31 cellular contexts compared by ENCODE assay signal in genomic region chr6:44306710-44307109, GRCh38. TPM values are rescaled to one million over a fixed set of nuclear protein-coding genes. Genes with fewer than 3 reads are reported as not detected.
DNase-seq lines count a peak whose midpoint lies in the region; ATAC-seq, FAIRE-seq and TF ChIP-seq lines count a peak whose summit lies in the region.
"Had no signal": no experiment of that assay in that cellular context is flagged by ENCODE, and none has a peak within 500 bp of the region (broad histone marks: within the 10 kb centered on the region; RNA-seq: fewer than 3 reads in every experiment).

No MANE protein-coding gene starts in this region.

- H3K36me3 ChIP-seq in pancreas (peaks cover 0 to 24% (median 16%) of the 10 kb centered on the region in 3 donors), stomach (peaks cover 79 to 100% (median 98%) of the 10 kb centered on the region in 4 donors)

- H3K27ac ChIP-seq in RWPE1: 0 out of 2 replicates have a peak overlapping the region, but pooled peaks have one; percentile 2
- H3K27ac ChIP-seq in pancreas: no peak overlapping the region
- H3K27ac ChIP-seq in stomach: no peak overlapping the region
- H3K27ac ChIP-seq: BLaER1 had no signal

- H3K4me1 Mint-ChIP-seq in endothelial cell (ENCODE audit: unreplicated experiment): peaks cover 4% of the 10 kb centered on the region

- H3K27me3 ChIP-seq in pancreas: no peaks in the 10 kb centered on the region
- no peaks in the 10 kb centered on the region for H3K27me3 ChIP-seq in stomach
- H3K27me3 ChIP-seq: BE2C, BLaER1 had no signal

- whole genome bisulfite sequencing in pancreas, 2 donors: 85 to 95% methylated on average over 8 of the region's 8 CpGs
- 92 to 95% (median 93%) methylated on average over 7 to 8 of the region's 8 CpGs for WGBS in stomach, 5 donors

- H3K4me3 ChIP-seq in pancreas (no peak overlapping the region), stomach (no peak overlapping the region)
- H3K4me3 ChIP-seq: BLaER1, GM12878 had no signal

- intact Hi-C loops in posterior vena cava (cut with DNase I) (no loop called here), pancreas (cut with DNase I) (no loop called here), stomach (cut with DNase I; ENCODE audit: low total_unique reads) (no loop called here)

- no peaks in the 10 kb centered on the region for H3K9me3 Mint-ChIP-seq in endothelial cell (ENCODE audit: unreplicated experiment)
- H3K9me3 Mint-ChIP-seq: CD14-positive monocyte; CD4-positive, alpha-beta memory T cell; CD4-positive, CD25-positive, alpha-beta regulatory T cell; CD8-positive, alpha-beta memory T cell had no signal

- H3K27ac Mint-ChIP-seq in endothelial cell (ENCODE audit: unreplicated experiment): no peak overlapping the region
- H3K27ac Mint-ChIP-seq: CD4-positive, CD25-positive, alpha-beta regulatory T cell; CD8-positive, alpha-beta memory T cell had no signal

- TF ChIP-seq CTCF in GM13976 (IDR thresholded peaks at IDR 0.05; ENCODE audit: borderline replicate concordance, control extremely low read depth, extremely low read depth, insufficient read depth, missing control alignments) (no peak), RWPE1 (conservative IDR thresholded peaks at IDR 0.05; ENCODE audit: low read depth) (no peak), pancreas (IDR thresholded peaks at IDR 0.05) (no peak), stomach (IDR thresholded peaks at IDR 0.05) (no peak), endothelial cell (IDR thresholded peaks at IDR 0.05; ENCODE audit: unreplicated experiment) (no peak)

- H3K36me3 Mint-ChIP-seq in endothelial cell (ENCODE audit: low read depth, unreplicated experiment): peaks cover 39% of the 10 kb centered on the region

- no peaks in the 10 kb centered on the region for H3K9me3 ChIP-seq in pancreas
- H3K9me3 ChIP-seq in stomach: no peaks in the 10 kb centered on the region
- H3K9me3 ChIP-seq: BE2C, BLaER1 had no signal

- H3K27me3 Mint-ChIP-seq in endothelial cell (ENCODE audit: unreplicated experiment): peaks cover 3% of the 10 kb centered on the region
- H3K27me3 Mint-ChIP-seq: CD4-positive, alpha-beta memory T cell; CD4-positive, CD25-positive, alpha-beta regulatory T cell; CD8-positive, alpha-beta memory T cell had no signal

- in situ Hi-C loops in GM13976 (cut with MboI; ENCODE audit: low sequenced_read_pairs, unreplicated experiment): no loop called here

- ATAC-seq in pancreas: no peak
- ATAC-seq: GM12878 had no signal

- no peak for FAIRE-seq in pancreas (lab: Jason Lieb, UNC)
- FAIRE-seq: A204.1, GM12878, GM12892 had no signal

- TF ChIP-seq EP300 in stomach (IDR thresholded peaks at IDR 0.05): no peak

- H3K4me1 ChIP-seq in pancreas (no peaks in the 10 kb centered on the region), stomach (peaks cover 0 to 4% (median 2%) of the 10 kb centered on the region in 4 donors)
- H3K4me1 ChIP-seq: BE2C had no signal

- no peak for TF ChIP-seq POLR2A in stomach (IDR thresholded peaks at IDR 0.05)

- H3K4me3 Mint-ChIP-seq in endothelial cell (ENCODE audit: unreplicated experiment): no peak overlapping the region
- H3K4me3 Mint-ChIP-seq: CD14-positive monocyte; CD4-positive, alpha-beta memory T cell; CD8-positive, alpha-beta memory T cell had no signal

- DNase-seq in GM13976 (ENCODE audit: low spot score) (peak; percentile 9), RWPE1 (ENCODE audit: low spot score) (no peak), mesenteric fat pad (ENCODE audit: low spot score) (peak; percentile 57), posterior vena cava (ENCODE audit: low spot score) (peak; percentile 67), pancreas (no peak), stomach (no peak), endothelial cell (ENCODE audit: low spot score) (no peak)
- DNase-seq in NK-92 treated with Interleukin-12 subunit alpha and Interleukin-12 subunit beta, amount 100 ng/mL, for 24 hours (lab: John Stamatoyannopoulos, UW): no peak
- DNase-seq: 8988T; ACHN; BE2C; C1 segment of cervical spinal cord; CD4-positive, alpha-beta memory T cell; CD4-positive, CD25-positive, alpha-beta regulatory T cell; CD8-positive, alpha-beta memory T cell; COR-L47; DMS 273 treated with DMSO at 0.1 percent for 48 hours; DMS153; DMS53; DMS79; DND-41; EL; GDM1 had no signal

- CTCF ChIA-PET in RWPE1 (lab: Yijun Ruan, JAX): no interaction called here

- POLR2A ChIA-PET in RWPE1 (lab: Yijun Ruan, JAX; ENCODE audit: low non-redundant PET): no interaction called here

RNA-seq across cellular contexts. Expression of gene AARS2, which starts 6.4 kb away (rescaled TPM):
- total RNA-seq in mesenteric fat pad (8.1 TPM), posterior vena cava (1 to 10 TPM; 5.9 to 7.7 TPM), pancreas (1 to 10 TPM; 3.6 to 7.4 (median 4.8) TPM), stomach (10 to 100 TPM in 2 of 5 donors, 1 to 10 TPM in 3; 6.4 to 19.3 (median 8.0) TPM), endothelial cell (ENCODE audit: unreplicated experiment) (16.0 TPM)
- polyA plus RNA-seq in pancreas (1 to 10 TPM; 5.7 to 8.7 TPM), stomach (1 to 10 TPM; 2.9 to 4.2 (median 3.1) TPM)

RNA-seq across cellular contexts. Expression of gene SPATS1, which starts 35.7 kb away (rescaled TPM):
- total RNA-seq in mesenteric fat pad (not detected), posterior vena cava (not detected), pancreas (under 1 TPM in 1 of 6 donors, not detected in 5; 0.18 TPM), stomach (not detected), endothelial cell (ENCODE audit: unreplicated experiment) (not detected)
- polyA plus RNA-seq in pancreas (under 1 TPM in 1 of 2 donors, not detected in 1; 0.19 TPM), stomach (not detected)
- total RNA-seq: A673; CD4-positive, alpha-beta memory T cell; CD4-positive, CD25-positive, alpha-beta regulatory T cell; CD8-positive, alpha-beta memory T cell; Daoy; GM12878 had no signal
- polyA plus RNA-seq: AG04450; CD14-positive monocyte; CD4-positive, alpha-beta memory T cell; CD4-positive, CD25-positive, alpha-beta regulatory T cell; CD8-positive, alpha-beta memory T cell had no signal

RNA-seq across cellular contexts. Expression of gene TMEM151B, which starts 36.5 kb away (rescaled TPM):
- total RNA-seq in mesenteric fat pad (not detected), posterior vena cava (not detected), pancreas (under 1 TPM in 4 of 6 donors, not detected in 2; 0.06 to 0.12 (median 0.09) TPM), stomach (under 1 TPM in 2 of 5 donors, not detected in 3; 0.18 to 0.29 TPM), endothelial cell (ENCODE audit: unreplicated experiment) (0.28 TPM)
- polyA plus RNA-seq in pancreas (under 1 TPM; 0.54 to 0.65 TPM), stomach (under 1 TPM in 2 of 3 donors, not detected in 1; 0.12 to 0.28 TPM)
- total RNA-seq: CD4-positive, alpha-beta memory T cell; CD4-positive, CD25-positive, alpha-beta regulatory T cell; CD8-positive, alpha-beta memory T cell; GM12878 had no signal
- polyA plus RNA-seq: AG04450; CD14-positive monocyte; CD4-positive, alpha-beta memory T cell; CD4-positive, CD25-positive, alpha-beta regulatory T cell; CD8-positive, alpha-beta memory T cell had no signal

RNA-seq across cellular contexts. Expression of gene NFKBIE, which starts 41.4 kb away (rescaled TPM):
- total RNA-seq in mesenteric fat pad (6.6 TPM), posterior vena cava (1 to 10 TPM; 4.5 to 6.7 TPM), pancreas (10 to 100 TPM in 1 of 6 donors, 1 to 10 TPM in 5; 2.5 to 16.9 (median 5.5) TPM), stomach (10 to 100 TPM in 1 of 5 donors, 1 to 10 TPM in 1, under 1 TPM in 1, not detected in 2; 0.89 to 23.5 (median 3.5) TPM), endothelial cell (ENCODE audit: unreplicated experiment) (16.7 TPM)
- polyA plus RNA-seq in pancreas (10 to 100 TPM; 10.1 to 12.1 TPM), stomach (10 to 100 TPM in 2 of 3 donors, 1 to 10 TPM in 1; 9.9 to 14.2 (median 10.6) TPM)

RNA-seq across cellular contexts. Expression of gene SLC35B2, which starts 49.4 kb away (rescaled TPM):
- 27.4 TPM for total RNA-seq in mesenteric fat pad
- 10 to 100 TPM; 23.1 to 28.9 TPM for total RNA-seq in posterior vena cava
- 10 to 100 TPM; 15.9 to 30.4 (median 20.5) TPM for total RNA-seq in pancreas
- 10 to 100 TPM; 10.8 to 23.6 TPM for polyA plus RNA-seq in pancreas
- total RNA-seq in stomach: 10 to 100 TPM in 4 of 5 donors, 1 to 10 TPM in 1; 1.4 to 60.1 (median 27.0) TPM
- 10 to 100 TPM in 2 of 3 donors, 1 to 10 TPM in 1; 7.3 to 17.2 (median 16.6) TPM for polyA plus RNA-seq in stomach
- total RNA-seq in endothelial cell (ENCODE audit: unreplicated experiment): 31.8 TPM

Comparison
In these comparisons a context has a peak if more than half of its experiments do, and no peak if none do; other contexts are left out.
1. DNase-seq: peak in GM13976 (single experiment), mesenteric fat pad (single experiment) and posterior vena cava (single experiment); none in RWPE1 (single experiment), pancreas (0 of 6), stomach (single experiment), endothelial cell (single experiment) and NK-92 treated with Interleukin-12 subunit alpha and Interleukin-12 subunit beta, amount 100 ng/mL, for 24 hours (single experiment).